ENCODE assay signal across 23 cellular contexts in genomic region chr4:114100288-114101031, GRCh38.
"Had no signal": no experiment of that assay in that cellular context is flagged by ENCODE, and none has a peak within 500 bp of the region (broad histone marks: within the 10 kb centered on the region; RNA-seq: fewer than 3 reads in every experiment).

No MANE protein-coding gene starts in this region.

- DNase-seq: effector memory CD8-positive, alpha-beta T cell; erythroblast; foreskin keratinocyte; head of caudate nucleus; kidney glomerular epithelial cell; mammary epithelial cell; nucleus accumbens; pancreas; right cardiac atrium; spleen; stimulated activated CD4-positive, alpha-beta T cell treated with anti-CD3 and anti-CD28 coated beads, Interleukin-15, amount 100 ng/mL, for 24 hours; stimulated activated CD4-positive, alpha-beta T cell treated with anti-CD3 and anti-CD28 coated beads, Interleukin-1b, Interleukin-23, amount 100 ng/mL, for 48 hours; stimulated activated CD4-positive, alpha-beta T cell treated with anti-CD3 and anti-CD28 coated beads, Interleukin-4, amount 100 ng/mL, for 4 hours; stimulated activated naive B cell treated with anti-CD40 and anti-IgM and Interleukin-4, amounts not matched to agents 10 μg/mL and 1 μg/mL and 100 μg/mL, for 72 hours; stimulated activated naive CD8-positive, alpha-beta T cell treated with anti-CD3 and anti-CD28 coated beads, Interleukin-15, amount 100 ng/mL, for 72 hours; testis; upper lobe of right lung had no signal

- H3K4me3 ChIP-seq: hepatocyte, neural progenitor cell, pancreas, spleen, testis, tibial nerve, upper lobe of right lung, vagina had no signal

- H3K27ac ChIP-seq: foreskin keratinocyte, hepatocyte, neural progenitor cell, pancreas, spleen, testis, tibial nerve, upper lobe of right lung, vagina had no signal

- H3K9me3 ChIP-seq: pancreas, spleen, testis, tibial nerve, upper lobe of right lung, vagina had no signal

- ATAC-seq: effector memory CD8-positive, alpha-beta T cell; foreskin keratinocyte; left lobe of liver; natural killer cell treated with Interleukin-12 subunit alpha and Interleukin-12 subunit beta and Interleukin-15 and Interleukin-18, amount 100 ng/mL, for 72 hours; pancreas; right cardiac atrium; stimulated activated naive B cell treated with anti-CD40 and anti-IgM and Interleukin-4, amounts not matched to agents 10 μg/mL and 1 μg/mL and 100 μg/mL, for 72 hours; stimulated activated naive CD8-positive, alpha-beta T cell treated with anti-CD3 and anti-CD28 coated beads, Interleukin-15, amount 100 ng/mL, for 72 hours; upper lobe of right lung had no signal

- H3K27me3 ChIP-seq: foreskin keratinocyte, hepatocyte, neural progenitor cell, pancreas, testis, tibial nerve, upper lobe of right lung, vagina had no signal

- H3K36me3 ChIP-seq: neural progenitor cell, pancreas, spleen, tibial nerve, upper lobe of right lung, vagina had no signal

- H3K4me1 ChIP-seq: foreskin keratinocyte, neural progenitor cell, pancreas, spleen, testis, tibial nerve, upper lobe of right lung, vagina had no signal
